In the genomic region with DNA sequence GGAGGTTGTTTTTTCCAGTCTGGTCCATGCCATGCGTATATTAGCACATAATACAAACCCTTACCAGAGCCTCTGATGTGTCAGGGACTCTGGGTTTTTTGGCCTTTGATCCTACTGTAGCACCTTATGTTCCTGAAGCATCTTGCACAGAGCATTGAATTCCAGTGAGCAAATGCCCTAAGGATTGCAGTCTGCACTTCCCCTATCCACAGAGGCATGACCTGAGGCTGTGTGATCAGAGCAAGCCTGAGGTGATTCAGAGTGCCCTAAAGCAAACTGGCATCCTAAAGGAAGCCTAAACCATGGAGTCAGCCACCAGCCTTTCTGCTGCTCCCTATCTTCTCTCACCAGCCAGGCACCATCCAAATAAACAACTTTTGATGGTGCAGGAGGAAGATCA, we compare ENCODE assay signal across 21 cellular contexts. TPM values are rescaled to one million over a fixed set of nuclear protein-coding genes. Genes with fewer than 3 reads are reported as not detected.
DNase-seq lines count a peak whose midpoint lies in the region; ATAC-seq and TF ChIP-seq lines count a peak whose summit lies in the region.
"Had no signal": no experiment of that assay in that cellular context is flagged by ENCODE, and none has a peak within 500 bp of the region (broad histone marks: within the 10 kb centered on the region; RNA-seq: fewer than 3 reads in every experiment).

No MANE protein-coding gene starts in this region.

- H3K4me1 ChIP-seq in PC-3 (ENCODE audit: insufficient read depth, low read length) (peaks cover 22% of the 10 kb centered on the region), psoas muscle (peaks cover 25% of the 10 kb centered on the region)
- H3K4me1 ChIP-seq: BE2C, spleen had no signal

- no peak overlapping the region for H2AFZ ChIP-seq in PC-3 (ENCODE audit: low read length)

- H3K9ac ChIP-seq in PC-3 (ENCODE audit: low read length) = no peak overlapping the region

- no peaks in the 10 kb centered on the region for H3K36me3 ChIP-seq in PC-3 (ENCODE audit: low read depth, low read length)
- H3K36me3 ChIP-seq in psoas muscle (ENCODE audit: insufficient read depth in 1 of 2, low read depth in 1 of 2) = no peaks in the 10 kb centered on the region
- H3K36me3 ChIP-seq: BE2C, thoracic aorta had no signal

- no peaks in the 10 kb centered on the region for H3K9me2 ChIP-seq in PC-3 (replicated peaks; ENCODE audit: low read length)

- WGBS in psoas muscle, 3 donors = 69 to 100% (median 92%) methylated on average over 1 of the region's 1 CpG

- H3F3A ChIP-seq in PC-3 (ENCODE audit: low read length, unreplicated experiment) = no peaks in the 10 kb centered on the region

- H4K20me1 ChIP-seq in PC-3 (ENCODE audit: low read length) = no peaks in the 10 kb centered on the region

- peak overlapping the region; percentile 72 for H3K27ac ChIP-seq in PC-3 (ENCODE audit: low read length)
- peak overlapping the region; percentile 82 for H3K27ac ChIP-seq in psoas muscle
- H3K27ac ChIP-seq: spleen, thoracic aorta had no signal

- ATAC-seq in PC-3 (peak; percentile 85), psoas muscle (peak; percentile 46 to 74 (median 63)), GM21619 (IDR thresholded peaks at IDR 0.05; ENCODE audit: unreplicated experiment) (no peak), HG03108 (IDR thresholded peaks at IDR 0.05; ENCODE audit: unreplicated experiment) (no peak)
- ATAC-seq: activated CD8-positive, alpha-beta memory T cell treated with anti-CD3 and anti-CD28 coated beads, Interleukin-2, amount 10 ng/mL, durations not matched to agents 7 days and 5 days; natural killer cell treated with Interleukin-12 subunit alpha and Interleukin-12 subunit beta and Interleukin-15 and Interleukin-18, amount 100 ng/mL, for 72 hours had no signal

- H3K9me3 ChIP-seq in PC-3 (ENCODE audit: low read length) (no peaks in the 10 kb centered on the region), psoas muscle (no peaks in the 10 kb centered on the region)
- H3K9me3 ChIP-seq: BE2C, spleen, thoracic aorta had no signal

- intact Hi-C loops in PC-3 (cut with micrococcal nuclease) (no loop called here), psoas muscle (cut with DNase I) (no loop called here)

- H3K4me3 ChIP-seq in PC-3 (ENCODE audit: low read length) (no peak overlapping the region), epithelial cell of proximal tubule (ENCODE audit: low read depth, low read length) (no peak overlapping the region), psoas muscle (peak overlapping the region; percentile 27)
- H3K4me3 ChIP-seq: lung, spleen, thoracic aorta had no signal

- CTCF ChIA-PET in PC-3 (lab: Charles Lee) = no interaction called here

- DNase-seq in ELR (ENCODE audit: low read depth) (peak; percentile 96), PC-3 (peak; percentile 86), epithelial cell of proximal tubule (ENCODE audit: low read depth) (peak; percentile 92), psoas muscle (no peak), cerebellar cortex (ENCODE audit: low spot score) (no peak)
- DNase-seq: activated CD8-positive, alpha-beta memory T cell treated with anti-CD3 and anti-CD28 coated beads, Interleukin-2, amount 10 ng/mL, durations not matched to agents 7 days and 5 days; activated gamma-delta T cell; BE2C; DMS 273 treated with DMSO at 0.1 percent for 48 hours; HCEC 1CT; MM.1S; NCI-H187; NCI-H446 treated with DMSO at 0.1 percent for 48 hours; SIG-M5; spleen; T-helper 2 cell had no signal

- BruUV-seq in PC-3 (replicated peaks; lab: Mats Ljungman, UMichigan) = no TSS peak

- H3K27me3 ChIP-seq in PC-3 (ENCODE audit: low read length) (no peaks in the 10 kb centered on the region), psoas muscle (ENCODE audit: insufficient read depth in 3 of 3, low read length in 2 of 3) (no peaks in the 10 kb centered on the region)
- H3K27me3 ChIP-seq: BE2C, spleen had no signal

- no peak overlapping the region for H3K4me2 ChIP-seq in PC-3 (ENCODE audit: low read length)

- POLR2A ChIA-PET in PC-3 (lab: Charles Lee; ENCODE audit: unreplicated experiment) = no interaction called here

- H3K79me2 ChIP-seq in PC-3 (ENCODE audit: low read length) = no peaks in the 10 kb centered on the region

- TF ChIP-seq CTCF in PC-3 (conservative IDR thresholded peaks at IDR 0.05; ENCODE audit: low read depth, low read length) = no peak
- no peak for TF ChIP-seq CTCF in epithelial cell of proximal tubule (conservative IDR thresholded peaks at IDR 0.05; ENCODE audit: low read depth, low read length)
- TF ChIP-seq CTCF in psoas muscle (IDR thresholded peaks at IDR 0.05) = no peak

RNA-seq across cellular contexts. Expression of gene HAS3, which starts 41.3 kb away (rescaled TPM):
- 92.5 and 153 TPM in 2 replicates for total RNA-seq in PC-3 (2014; rRNA removed)
- 14.0 and 16.4 TPM in 2 replicates for total RNA-seq in epithelial cell of proximal tubule
- total RNA-seq in psoas muscle = 1 to 10 TPM in 2 of 4 donors, under 1 TPM in 2; 0.40 to 1.8 (median 1.00) TPM
- under 1 TPM; 0.51 to 0.86 (median 0.76) TPM for polyA plus RNA-seq in psoas muscle

Comparison
In these comparisons a context has a peak if more than half of its experiments do, and no peak if none do; other contexts are left out.
1. DNase-seq: peak in ELR (single experiment), PC-3 (single experiment) and epithelial cell of proximal tubule (single experiment); none in psoas muscle (0 of 2) and cerebellar cortex (single experiment).
2. ATAC-seq: peak in PC-3 (single experiment) and psoas muscle (4 of 4); none in GM21619 (single experiment) and HG03108 (single experiment).